1 cellular context compared by ENCODE assay signal in the genomic region with DNA sequence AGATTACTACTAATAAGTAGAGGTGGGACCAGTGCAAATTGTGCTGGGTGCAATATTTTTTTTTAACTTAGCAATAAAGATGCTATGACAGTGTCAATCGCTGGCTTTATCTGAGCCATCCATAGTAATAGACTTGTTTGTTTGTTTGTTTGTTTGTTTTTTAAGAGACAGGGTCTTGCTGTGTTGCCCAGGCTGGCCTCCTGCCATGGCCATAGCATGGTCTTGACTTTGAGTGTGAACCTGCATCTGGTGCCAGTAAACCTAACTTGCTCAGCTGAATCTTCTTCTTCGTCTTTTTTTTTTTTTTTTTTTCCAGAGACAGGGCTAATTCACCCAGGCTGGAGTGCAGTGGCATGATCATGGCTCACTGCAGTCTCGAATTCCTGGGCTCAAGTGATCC.
A peak's percentile ranks its signal among the peaks of the same experiment; 100 is the strongest.
TF ChIP-seq lines count a peak whose summit lies in the region.

No MANE protein-coding gene starts in this region.

TF ChIP-seq in WTC11, 78 proteins besides CTCF, POLR2A, EP300 and RAD21:
- TF ChIP-seq, protein P1, sequence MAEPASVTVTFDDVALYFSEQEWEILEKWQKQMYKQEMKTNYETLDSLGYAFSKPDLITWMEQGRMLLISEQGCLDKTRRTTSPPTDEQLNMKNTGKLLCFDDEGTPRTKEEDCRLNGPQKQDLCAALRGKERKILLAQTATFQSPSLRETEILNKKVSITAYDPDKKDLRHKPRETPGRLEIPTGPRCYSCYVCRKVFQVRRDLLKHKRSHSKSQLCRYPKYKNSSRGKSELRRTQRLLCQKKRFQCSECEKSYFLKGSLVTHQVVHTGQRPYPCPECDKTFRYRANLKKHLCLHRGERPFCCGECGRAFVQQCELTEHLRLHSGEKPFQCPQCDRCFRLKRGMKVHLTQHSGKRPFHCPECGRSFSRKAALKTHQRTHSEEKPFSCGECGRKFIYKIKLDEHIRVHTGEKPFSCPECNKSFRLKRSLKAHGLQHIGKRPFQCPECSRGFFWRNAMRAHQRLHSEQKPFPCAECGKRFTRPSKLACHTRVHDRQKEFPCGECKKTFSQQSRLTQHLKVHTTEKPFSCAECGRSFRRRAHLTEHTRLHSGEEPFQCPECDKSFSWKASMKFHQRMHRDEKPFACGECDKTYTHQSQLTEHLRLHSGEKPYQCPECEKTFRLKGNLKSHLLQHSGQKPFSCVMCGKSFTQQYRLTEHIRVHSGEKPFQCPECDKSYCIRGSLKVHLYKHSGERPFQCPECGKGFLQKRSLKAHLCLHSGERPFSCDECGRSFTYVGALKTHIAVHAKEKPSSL (CRISPR knock-in tag; conservative IDR thresholded peaks at IDR 0.05) = no peak
- no peak for TF ChIP-seq CREB1 (CRISPR knock-in tag; IDR thresholded peaks at IDR 0.05)
- TF ChIP-seq ZNF121 (CRISPR knock-in tag; IDR thresholded peaks at IDR 0.05) = peak; percentile 54; the same call in 1 of the 2 replicates
TF ChIP-seq in WTC11: peak in this region for 1.
